ENCODE assay signal across 16 cellular contexts in the genomic region with DNA sequence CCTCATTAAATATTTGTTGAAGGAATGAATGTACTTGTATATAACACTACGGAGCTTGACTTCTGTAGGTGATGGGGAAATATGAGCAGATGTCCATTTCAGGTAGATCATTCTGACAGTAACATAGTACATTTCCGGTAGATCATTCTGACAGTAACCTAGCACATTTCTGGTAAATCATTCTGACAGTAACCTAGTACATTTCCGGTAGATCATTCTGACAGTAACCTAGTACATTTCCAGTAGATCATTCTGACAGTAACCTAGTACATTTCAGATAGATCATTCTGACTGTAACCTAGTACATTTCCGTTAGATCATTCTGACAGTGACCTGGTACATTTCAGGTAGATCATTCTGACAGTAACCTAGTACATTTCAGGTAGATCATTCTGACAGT. TPM values are rescaled to one million over a fixed set of nuclear protein-coding genes. Genes with fewer than 3 reads are reported as not detected.
DNase-seq lines count a peak whose midpoint lies in the region; ATAC-seq and TF ChIP-seq lines count a peak whose summit lies in the region.
"Had no signal": no experiment of that assay in that cellular context is flagged by ENCODE, and none has a peak within 500 bp of the region (broad histone marks: within the 10 kb centered on the region; RNA-seq: fewer than 3 reads in every experiment).

No MANE protein-coding gene starts in this region.

- intact Hi-C loops in activated CD4-positive, alpha-beta memory T cell treated with anti-CD3 and anti-CD28 coated beads for 36 hours (cut with micrococcal nuclease), result loop anchor here (1.0 to 5.0 kb wide), 3 partner anchors 48 to 1954 kb away; partner anchors contain the start of genes FNDC3A and INTS6
- intact Hi-C loops in spleen (cut with DNase I; ENCODE audit: low total_unique reads), result no loop called here
- intact Hi-C loops in tibial artery (cut with DNase I; ENCODE audit: low total_unique reads), result no loop called here

- H3K4me3 Mint-ChIP-seq in activated naive CD4-positive, alpha-beta T cell treated with anti-CD3 and anti-CD28 coated beads, Interleukin-2, amount 50 U/mL, for 24 hours, result peak overlapping the region; percentile 24
- no peak overlapping the region for H3K4me3 Mint-ChIP-seq in activated CD4-positive, alpha-beta memory T cell treated with anti-CD3 and anti-CD28 coated beads for 36 hours
- peak overlapping the region; percentile 91 for H3K4me3 Mint-ChIP-seq in central memory CD8-positive, alpha-beta T cell
- H3K4me3 Mint-ChIP-seq: H9 had no signal

- TF ChIP-seq POLR2A in spleen (IDR thresholded peaks at IDR 0.05), result no peak

- peak overlapping the region in 6 of 8 donors; percentile 22 to 99 (median 92) for H3K27ac ChIP-seq in spleen
- H3K27ac ChIP-seq in tibial artery, result peak overlapping the region in 1 of 2 donors; percentile 88
- H3K27ac ChIP-seq: vagina had no signal

- H3K27me3 Mint-ChIP-seq in activated naive CD4-positive, alpha-beta T cell treated with anti-CD3 and anti-CD28 coated beads, Interleukin-2, amount 50 U/mL, for 24 hours, result no peaks in the 10 kb centered on the region
- H3K27me3 Mint-ChIP-seq in activated CD4-positive, alpha-beta memory T cell treated with anti-CD3 and anti-CD28 coated beads for 36 hours, result no peaks in the 10 kb centered on the region
- H3K27me3 Mint-ChIP-seq in central memory CD8-positive, alpha-beta T cell, result no peaks in the 10 kb centered on the region

- peak overlapping the region; percentile 92 for H3K27ac Mint-ChIP-seq in activated naive CD4-positive, alpha-beta T cell treated with anti-CD3 and anti-CD28 coated beads, Interleukin-2, amount 50 U/mL, for 24 hours
- H3K27ac Mint-ChIP-seq in activated CD4-positive, alpha-beta memory T cell treated with anti-CD3 and anti-CD28 coated beads for 36 hours, result peak overlapping the region; percentile 98
- peak overlapping the region; percentile 81 for H3K27ac Mint-ChIP-seq in central memory CD8-positive, alpha-beta T cell (ENCODE audit: low read depth)
- H3K27ac Mint-ChIP-seq: H9 had no signal

- DNase-seq in activated naive CD4-positive, alpha-beta T cell (lab: John Stamatoyannopoulos, UW), result no peak
- DNase-seq in activated CD4-positive, alpha-beta memory T cell treated with anti-CD3 and anti-CD28 coated beads for 36 hours, result no peak
- DNase-seq in central memory CD8-positive, alpha-beta T cell (ENCODE audit: low spot score in 2 of 2), result no peak
- DNase-seq in spleen (no peak), tibial artery (no peak), H4 (ENCODE audit: low spot score) (no peak)
- DNase-seq in activated effector memory CD4-positive, alpha-beta T cell treated with anti-CD3 and anti-CD28 coated beads, Interleukin-2, amount 50 U/mL, for 16 hours, result no peak
- DNase-seq: H9; left lung; NCI-H2029 treated with DMSO at 0.1 percent for 48 hours; NCI-H446 treated with DMSO at 0.1 percent for 48 hours; stimulated activated CD4-positive, alpha-beta T cell treated with anti-CD3 and anti-CD28 coated beads, Interleukin-4, amount 100 ng/mL, for 1 hour; SW 1271 had no signal

- POLR2A ChIA-PET in activated CD4-positive, alpha-beta memory T cell treated with anti-CD3 and anti-CD28 coated beads for 36 hours (lab: Charles Lee), result no interaction called here

- H3K4me3 ChIP-seq in spleen, result no peak overlapping the region
- no peak overlapping the region for H3K4me3 ChIP-seq in tibial artery
- H3K4me3 ChIP-seq: esophagus muscularis mucosa, left lung, vagina had no signal

- H3K4me1 ChIP-seq in spleen, result peaks cover 3 to 74% (median 42%) of the 10 kb centered on the region in 6 donors
- H3K4me1 ChIP-seq in tibial artery, result peaks cover 0 to 11% (median 5%) of the 10 kb centered on the region in 4 donors

- peaks cover 70% of the 10 kb centered on the region for H3K4me1 Mint-ChIP-seq in activated naive CD4-positive, alpha-beta T cell treated with anti-CD3 and anti-CD28 coated beads, Interleukin-2, amount 50 U/mL, for 24 hours
- peaks cover 57% of the 10 kb centered on the region for H3K4me1 Mint-ChIP-seq in activated CD4-positive, alpha-beta memory T cell treated with anti-CD3 and anti-CD28 coated beads for 36 hours (ENCODE audit: low read depth)
- peaks cover 51% of the 10 kb centered on the region for H3K4me1 Mint-ChIP-seq in central memory CD8-positive, alpha-beta T cell

- CTCF ChIA-PET in activated CD4-positive, alpha-beta memory T cell treated with anti-CD3 and anti-CD28 coated beads for 36 hours (lab: Charles Lee), result no interaction called here

- H3K27me3 ChIP-seq in spleen (replicated peaks in 1 of 7), result no peaks in the 10 kb centered on the region
- H3K27me3 ChIP-seq in tibial artery, result no peaks in the 10 kb centered on the region
- H3K27me3 ChIP-seq: esophagus muscularis mucosa, left lung, vagina had no signal

- H3K36me3 ChIP-seq in spleen (peaks cover 0 to 48% (median 2%) of the 10 kb centered on the region in 6 donors), tibial artery (no peaks in the 10 kb centered on the region)
- H3K36me3 ChIP-seq: esophagus muscularis mucosa, vagina had no signal

- no peak for ATAC-seq in central memory CD8-positive, alpha-beta T cell (replicated peaks; ENCODE audit: extremely low read depth, poor library complexity, severe bottlenecking)
- ATAC-seq: left lung had no signal

- H3K9me3 Mint-ChIP-seq in activated naive CD4-positive, alpha-beta T cell treated with anti-CD3 and anti-CD28 coated beads, Interleukin-2, amount 50 U/mL, for 24 hours, result no peaks in the 10 kb centered on the region
- no peaks in the 10 kb centered on the region for H3K9me3 Mint-ChIP-seq in activated CD4-positive, alpha-beta memory T cell treated with anti-CD3 and anti-CD28 coated beads for 36 hours
- H3K9me3 Mint-ChIP-seq in central memory CD8-positive, alpha-beta T cell, result no peaks in the 10 kb centered on the region
- H3K9me3 Mint-ChIP-seq: H9 had no signal

- H3K9me3 ChIP-seq in spleen, result no peaks in the 10 kb centered on the region
- H3K9me3 ChIP-seq in tibial artery, result no peaks in the 10 kb centered on the region
- H3K9me3 ChIP-seq: esophagus muscularis mucosa, left lung, vagina had no signal

- WGBS in spleen, 5 donors, result 73 to 86% (median 75%) methylated on average over 4 of the region's 4 CpGs

- H3K36me3 Mint-ChIP-seq in activated naive CD4-positive, alpha-beta T cell treated with anti-CD3 and anti-CD28 coated beads, Interleukin-2, amount 50 U/mL, for 24 hours, result peaks cover 23% of the 10 kb centered on the region
- peaks cover 50% of the 10 kb centered on the region for H3K36me3 Mint-ChIP-seq in activated CD4-positive, alpha-beta memory T cell treated with anti-CD3 and anti-CD28 coated beads for 36 hours
- peaks cover 20% of the 10 kb centered on the region for H3K36me3 Mint-ChIP-seq in central memory CD8-positive, alpha-beta T cell (ENCODE audit: insufficient read depth)

- TF ChIP-seq CTCF in spleen (IDR thresholded peaks at IDR 0.05 in 8 of 11, conservative IDR thresholded peaks at IDR 0.05 in 3 of 11) (no peak), tibial artery (IDR thresholded peaks at IDR 0.05) (no peak)

RNA-seq across cellular contexts. Expression of gene PHF11, which starts 2.5 kb away (rescaled TPM):
- total RNA-seq in activated CD4-positive, alpha-beta memory T cell treated with anti-CD3 and anti-CD28 coated beads for 36 hours, result 10 to 100 TPM; 89.2 to 99.4 TPM
- total RNA-seq in spleen, result 10 to 100 TPM; 50.5 to 78.6 (median 67.0) TPM
- polyA plus RNA-seq in spleen, result 100 to 1,000 TPM in 1 of 3 donors, 10 to 100 TPM in 2; 85.9 to 117 (median 85.9) TPM
- 9.0 and 13.6 TPM in 2 replicates for total RNA-seq in H4 (2014; rRNA removed; shearing (Covaris generic))

RNA-seq across cellular contexts. Expression of gene SETDB2, which starts 54.1 kb away (rescaled TPM):
- 10 to 100 TPM; 13.9 to 15.9 TPM for total RNA-seq in activated CD4-positive, alpha-beta memory T cell treated with anti-CD3 and anti-CD28 coated beads for 36 hours
- total RNA-seq in spleen, result 10 to 100 TPM; 18.7 to 26.7 (median 21.9) TPM
- polyA plus RNA-seq in spleen, result 1 to 10 TPM; 5.4 to 6.4 (median 6.1) TPM
- 6.6 and 6.7 TPM in 2 replicates for total RNA-seq in H4 (2014; rRNA removed; shearing (Covaris generic))

RNA-seq across cellular contexts. Expression of gene CAB39L, which starts 54.3 kb away (rescaled TPM):
- 1 to 10 TPM; 5.6 to 6.3 TPM for total RNA-seq in activated CD4-positive, alpha-beta memory T cell treated with anti-CD3 and anti-CD28 coated beads for 36 hours
- 1 to 10 TPM; 5.0 to 7.5 (median 6.2) TPM for total RNA-seq in spleen
- polyA plus RNA-seq in spleen, result 1 to 10 TPM; 1.6 to 3.2 (median 2.0) TPM
- total RNA-seq in H4 (2014; rRNA removed; shearing (Covaris generic)), result 3.7 and 5.1 TPM in 2 replicates
